Comparison of ENCODE assay signal across 4 cellular contexts in the genomic region with DNA sequence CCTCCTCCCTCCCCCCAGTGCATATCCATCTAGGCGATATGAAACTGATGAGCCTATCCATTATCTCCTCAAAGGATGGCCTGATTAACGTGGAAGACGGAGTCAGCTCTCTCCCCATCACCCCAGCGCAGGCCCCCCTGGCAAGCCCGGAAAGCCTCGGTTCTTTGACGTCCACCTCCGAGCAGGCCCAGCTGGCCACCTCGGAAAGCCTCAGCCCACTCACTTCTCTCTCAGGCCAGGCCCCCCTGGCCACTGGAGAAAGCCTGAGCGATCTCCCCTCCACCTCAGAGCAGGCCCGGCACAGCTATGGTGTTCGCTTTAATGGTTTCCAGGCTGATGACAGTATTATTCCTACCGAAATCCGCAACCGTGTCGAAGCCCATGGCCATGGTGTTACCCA. TPM values are rescaled to one million over a fixed set of nuclear protein-coding genes. Genes with fewer than 3 reads are reported as not detected.
"Had no signal": no experiment of that assay in that cellular context is flagged by ENCODE, and none has a peak within 500 bp of the region (broad histone marks: within the 10 kb centered on the region; RNA-seq: fewer than 3 reads in every experiment).

No MANE protein-coding gene starts in this region.

- DNase-seq: GDM1, GF-D8 had no signal

- H3K4me3 ChIP-seq: GM12878 had no signal

RNA-seq across cellular contexts. Expression of a gene that starts 14.8 kb away (rescaled TPM):
- total RNA-seq: G401, GM12878 had no signal

RNA-seq across cellular contexts. Expression of a gene that starts 46.1 kb away (rescaled TPM):
- total RNA-seq: G401, GM12878 had no signal

RNA-seq across cellular contexts. Expression of a gene that starts 56.6 kb away (rescaled TPM):
- total RNA-seq: G401 had no signal
